Comparison of ENCODE assay signal across 8 cellular contexts in genomic region chr18:6482198-6482977, GRCh38.
A peak's percentile ranks its signal among the peaks of the same experiment; 100 is the strongest.
DNase-seq lines count a peak whose midpoint lies in the region; ATAC-seq, FAIRE-seq and TF ChIP-seq lines count a peak whose summit lies in the region.

No MANE protein-coding gene starts in this region.

- H3K9me3 ChIP-seq in DND-41 (ENCODE audit: insufficient read depth, low read length, severe bottlenecking) (no peaks in the 10 kb centered on the region), GM23248 (ENCODE audit: low read depth) (no peaks in the 10 kb centered on the region)

- H3F3A ChIP-seq in GM23248 (ENCODE audit: insufficient read depth) = no peaks in the 10 kb centered on the region

- DNase-seq in DND-41 = no peak
- peak; percentile 85 for DNase-seq in GM23248
- DNase-seq in NCI-H460 (ENCODE audit: extremely low read depth, low read depth) = peak; percentile 50
- peak; percentile 26 for DNase-seq in midbrain (lab: John Stamatoyannopoulos, UW)
- DNase-seq in activated naive CD4-positive, alpha-beta T cell treated with anti-CD3 and anti-CD28 coated beads, Interleukin-2, amount 50 U/mL, for 16 hours = no peak
- no peak for DNase-seq in NCI-H446 (lab: John Stamatoyannopoulos, UW)
- no peak for DNase-seq in HCEC 1CT

- no peak overlapping the region for H3K4me3 ChIP-seq in DND-41 (ENCODE audit: low read depth in 1 of 2, low read length in 2 of 2)
- no peak overlapping the region for H3K4me3 ChIP-seq in GM23248

- no peaks in the 10 kb centered on the region for H3K27me3 ChIP-seq in DND-41 (ENCODE audit: insufficient read depth, low read length, poor library complexity)
- no peaks in the 10 kb centered on the region; the same call in 1 of the 2 replicates for H3K27me3 ChIP-seq in GM23248 (replicated peaks; ENCODE audit: insufficient read depth)

- H3K27ac ChIP-seq in DND-41 (ENCODE audit: low read length) (no peak overlapping the region), GM23248 (no peak overlapping the region)

- H2AFZ ChIP-seq in DND-41 (ENCODE audit: low read depth, low read length) (no peak overlapping the region), GM23248 (no peak overlapping the region)

- H3K4me2 ChIP-seq in DND-41 (ENCODE audit: insufficient read depth, low read length) (no peak overlapping the region), GM23248 (ENCODE audit: unreplicated experiment) (no peak overlapping the region)

- in situ Hi-C loops in GM23248 (cut with MboI) = loop anchor here (10.0 kb wide), 1 partner anchor 608 kb away; no protein-coding TSS in a partner anchor

- no peaks in the 10 kb centered on the region for H3K9me2 ChIP-seq in GM23248 (ENCODE audit: insufficient read depth)

- no peak overlapping the region for H3K9ac ChIP-seq in DND-41 (ENCODE audit: low read depth, low read length)
- H3K9ac ChIP-seq in GM23248 = no peak overlapping the region

- peak; percentile 59 for FAIRE-seq in endometrium (lab: Jason Lieb, UNC)

- H3K4me1 ChIP-seq in DND-41 (ENCODE audit: insufficient read depth, low read length) (no peaks in the 10 kb centered on the region), GM23248 (ENCODE audit: insufficient read depth) (no peaks in the 10 kb centered on the region)

- H3K79me2 ChIP-seq in DND-41 (ENCODE audit: insufficient read depth, low read length) (no peaks in the 10 kb centered on the region), GM23248 (ENCODE audit: insufficient read depth) (no peaks in the 10 kb centered on the region)

- ATAC-seq in DND-41 (ENCODE audit: insufficient read depth, low read depth) = no peak

- no peaks in the 10 kb centered on the region for H3K36me3 ChIP-seq in DND-41 (ENCODE audit: insufficient read depth, low read length)
- H3K36me3 ChIP-seq in GM23248 (ENCODE audit: low read depth) = no peaks in the 10 kb centered on the region

- peak; percentile 32 for TF ChIP-seq CTCF in DND-41 (IDR thresholded peaks at IDR 0.05; ENCODE audit: borderline replicate concordance, extremely low read depth, low read length, poor library complexity, severe bottlenecking)

- 5 to 6% methylated on average over 15 of the region's 15 CpGs for WGBS in GM23248 (ENCODE audit: low coverage in 1 of 2, low lambda C conversion rate in 2 of 2, missing lambda C conversion rate in 2 of 2), 2 experiments

- H4K20me1 ChIP-seq in DND-41 (ENCODE audit: insufficient read depth, low read length) (no peaks in the 10 kb centered on the region), GM23248 (ENCODE audit: insufficient read depth) (no peaks in the 10 kb centered on the region)

Comparison
In these comparisons a context has a peak if more than half of its experiments do, and no peak if none do; other contexts are left out.
1. DNase-seq: peak in GM23248 (single experiment), NCI-H460 (single experiment) and midbrain (single experiment); none in DND-41 (single experiment), activated naive CD4-positive, alpha-beta T cell treated with anti-CD3 and anti-CD28 coated beads, Interleukin-2, amount 50 U/mL, for 16 hours (single experiment), NCI-H446 (0 of 2) and HCEC 1CT (single experiment).